8 cellular contexts compared by ENCODE assay signal in genomic region chr1:230084408-230085177, GRCh38. TPM values are rescaled to one million over a fixed set of nuclear protein-coding genes. Genes with fewer than 3 reads are reported as not detected.
DNase-seq lines count a peak whose midpoint lies in the region; ATAC-seq and TF ChIP-seq lines count a peak whose summit lies in the region.

No MANE protein-coding gene starts in this region.

- H3K27me3 ChIP-seq in naive thymus-derived CD4-positive, alpha-beta T cell (ENCODE audit: control insufficient read depth in 2 of 2, insufficient read depth in 2 of 2, low read length in 2 of 2) = no peaks in the 10 kb centered on the region
- no peaks in the 10 kb centered on the region for H3K27me3 ChIP-seq in upper lobe of right lung

- peaks cover 0 to 12% (median 0%) of the 10 kb centered on the region in 3 experiments for H3K9me3 ChIP-seq in naive thymus-derived CD4-positive, alpha-beta T cell (ENCODE audit: control insufficient read depth in 2 of 3, low read length in 3 of 3)
- H3K9me3 ChIP-seq in upper lobe of right lung = no peaks in the 10 kb centered on the region

- H3K27ac Mint-ChIP-seq in naive thymus-derived CD4-positive, alpha-beta T cell = peak overlapping the region in 7 of 9 donors; percentile 12 to 73 (median 71)

- H3K4me3 ChIP-seq in choroid plexus epithelial cell (ENCODE audit: low read depth, low read length) = peak overlapping the region; percentile 17
- H3K4me3 ChIP-seq in naive thymus-derived CD4-positive, alpha-beta T cell (ENCODE audit: low read length) = no peak overlapping the region
- no peak overlapping the region for H3K4me3 ChIP-seq in upper lobe of right lung

- DNase-seq in AG08395 (ENCODE audit: low spot score) = peak; percentile 96
- DNase-seq in T1000 (lab: John Stamatoyannopoulos, UW) = peak; percentile 84
- DNase-seq in choroid plexus epithelial cell (ENCODE audit: low read depth) = peak; percentile 99
- peak in 2 of 9 donors; percentile 8 to 66 for DNase-seq in naive thymus-derived CD4-positive, alpha-beta T cell
- DNase-seq in upper lobe of right lung = no peak
- DNase-seq in NCI-H748 treated with DMSO at 0.1 percent for 48 hours (lab: John Stamatoyannopoulos, UW) = no peak
- DNase-seq in NCI-H526 (lab: John Stamatoyannopoulos, UW) = no peak

- POLR2A ChIA-PET in naive thymus-derived CD4-positive, alpha-beta T cell (lab: Charles Lee) = no interaction called here

- peaks cover 0 to 10% (median 3%) of the 10 kb centered on the region in 11 donors for H3K9me3 Mint-ChIP-seq in naive thymus-derived CD4-positive, alpha-beta T cell

- no peak overlapping the region for H3K27ac ChIP-seq in naive thymus-derived CD4-positive, alpha-beta T cell (ENCODE audit: low read depth, low read length)
- no peak overlapping the region for H3K27ac ChIP-seq in upper lobe of right lung

- H3K4me1 ChIP-seq in naive thymus-derived CD4-positive, alpha-beta T cell (ENCODE audit: control insufficient read depth in 2 of 2, insufficient read depth in 2 of 2, low read length in 2 of 2) = peaks cover 0 to 11% of the 10 kb centered on the region in 2 donors
- peaks cover 34% of the 10 kb centered on the region for H3K4me1 ChIP-seq in upper lobe of right lung

- H3K4me3 Mint-ChIP-seq in naive thymus-derived CD4-positive, alpha-beta T cell = peak overlapping the region in 8 of 10 donors; percentile 8 to 60 (median 32)

- TF ChIP-seq CTCF in choroid plexus epithelial cell (conservative IDR thresholded peaks at IDR 0.05; ENCODE audit: low read depth, low read length) (no peak), upper lobe of right lung (IDR thresholded peaks at IDR 0.05) (no peak)

- ATAC-seq in HG02642 (IDR thresholded peaks at IDR 0.05; ENCODE audit: poor library complexity, unreplicated experiment) (peak; percentile 47), upper lobe of right lung (peak; percentile 73)
- ATAC-seq in naive thymus-derived CD4-positive, alpha-beta T cell = peak; percentile 29

- CTCF ChIA-PET in naive thymus-derived CD4-positive, alpha-beta T cell (lab: Charles Lee) = no interaction called here

- peaks cover 46 to 83% (median 63%) of the 10 kb centered on the region in 7 donors for H3K4me1 Mint-ChIP-seq in naive thymus-derived CD4-positive, alpha-beta T cell

- intact Hi-C loops in naive thymus-derived CD4-positive, alpha-beta T cell (cut with micrococcal nuclease) = loop anchor here in 1 of 2 donors (2.0 kb wide), 1 partner anchor 16 kb away; no protein-coding TSS in a partner anchor
- intact Hi-C loops in upper lobe of right lung (cut with DNase I) = no loop called here

- H3K27me3 Mint-ChIP-seq in naive thymus-derived CD4-positive, alpha-beta T cell = peaks cover 0 to 5% (median 0%) of the 10 kb centered on the region in 5 donors

- H3K36me3 ChIP-seq in naive thymus-derived CD4-positive, alpha-beta T cell (ENCODE audit: control insufficient read depth in 2 of 3, insufficient read depth in 3 of 3, low read length in 3 of 3) = no peaks in the 10 kb centered on the region
- H3K36me3 ChIP-seq in upper lobe of right lung = no peaks in the 10 kb centered on the region

- peaks cover 5 to 22% (median 10%) of the 10 kb centered on the region in 5 donors for H3K36me3 Mint-ChIP-seq in naive thymus-derived CD4-positive, alpha-beta T cell

RNA-seq across cellular contexts. Expression of gene GALNT2, which starts 17.6 kb away (rescaled TPM):
- 10 to 100 TPM; 18.7 to 32.7 (median 26.4) TPM for total RNA-seq in naive thymus-derived CD4-positive, alpha-beta T cell
- polyA plus RNA-seq in naive thymus-derived CD4-positive, alpha-beta T cell = 10 to 100 TPM; 12.0 to 13.1 TPM
- 55.1 TPM for total RNA-seq in upper lobe of right lung

Comparison
In these comparisons a context has a peak if more than half of its experiments do, and no peak if none do; other contexts are left out.
1. DNase-seq: peak in AG08395 (single experiment), T1000 (single experiment) and choroid plexus epithelial cell (single experiment); none in upper lobe of right lung (single experiment), NCI-H748 treated with DMSO at 0.1 percent for 48 hours (single experiment) and NCI-H526 (0 of 2).
2. Peak in every context shown above with its lines, with median percentiles within 50 percentile points of each other: ATAC-seq.